ENCODE assay signal across 34 cellular contexts in the genomic region with DNA sequence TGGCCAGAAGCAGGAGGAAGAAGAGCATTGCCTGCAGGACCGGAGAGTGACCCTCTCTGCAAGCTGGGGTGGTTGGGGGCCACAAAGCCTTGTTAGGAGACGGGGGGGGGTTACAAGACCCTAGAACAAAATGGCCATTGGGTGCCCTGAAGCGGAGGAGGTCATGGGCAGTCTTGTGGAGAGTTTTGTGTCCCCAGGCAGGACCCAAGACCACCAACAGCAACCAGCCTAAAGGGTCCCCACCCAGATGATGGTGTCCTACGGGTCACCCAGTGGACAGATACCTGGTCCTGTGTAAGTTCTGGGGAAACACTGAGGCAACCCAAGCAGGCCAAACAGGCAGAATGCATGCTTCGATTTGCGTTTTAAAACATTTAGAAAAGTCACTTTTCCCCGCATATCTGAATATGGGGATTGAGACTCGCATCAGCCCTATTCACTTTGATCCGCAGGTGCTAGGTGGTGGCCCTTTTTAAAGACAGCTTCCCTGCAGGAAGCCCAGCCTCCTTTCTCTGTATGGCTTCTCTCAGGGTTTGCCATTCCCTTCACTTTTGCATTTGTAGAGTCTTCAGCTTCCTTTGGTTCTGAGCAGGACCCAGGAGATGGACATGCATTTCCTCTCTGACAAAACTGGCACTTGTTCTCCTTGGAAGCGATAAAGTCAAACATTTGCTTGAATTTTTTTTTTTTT. TPM values are rescaled to one million over a fixed set of nuclear protein-coding genes. Genes with fewer than 3 reads are reported as not detected.
"Had no signal": no experiment of that assay in that cellular context is flagged by ENCODE, and none has a peak within 500 bp of the region (broad histone marks: within the 10 kb centered on the region; RNA-seq: fewer than 3 reads in every experiment).

No MANE protein-coding gene starts in this region.

- H3K27me3 ChIP-seq: ascending aorta, breast epithelium, cardiac muscle cell, gastrocnemius medialis had no signal

- H3K27me3 Mint-ChIP-seq: brain had no signal

- H3K4me1 ChIP-seq: breast epithelium, foreskin keratinocyte, gastrocnemius medialis had no signal

- H3K4me3 Mint-ChIP-seq: activated CD4-positive, alpha-beta memory T cell treated with anti-CD3 and anti-CD28 coated beads for 36 hours; activated CD8-positive, alpha-beta memory T cell treated with anti-CD3 and anti-CD28 coated beads, Interleukin-2, amount 10 ng/mL, durations not matched to agents 7 days and 5 days; activated CD8-positive, alpha-beta T cell treated with anti-CD3 and anti-CD28 coated beads, Interleukin-2, amount 10 ng/mL, durations not matched to agents 7 days and 5 days; activated naive CD4-positive, alpha-beta T cell treated with anti-CD3 and anti-CD28 coated beads for 36 hours; activated naive CD4-positive, alpha-beta T cell treated with anti-CD3 and anti-CD28 coated beads, Interleukin-2, amount 50 U/mL, for 24 hours; activated naive CD8-positive, alpha-beta T cell treated with anti-CD3 and anti-CD28 coated beads for 36 hours; activated T-cell treated with anti-CD3 and anti-CD28 coated beads, Interleukin-2, amount 50 U/mL, for 4 hours; activated T-helper 17 cell treated with anti-CD3 and anti-CD28 coated beads, Interleukin-2, amount 50 U/mL, for 72 hours; brain; effector memory CD8-positive, alpha-beta T cell; T-helper 17 cell; T-helper 2 cell treated with Interferon-gamma antibody and Interleukin-4, amounts not matched to agents 5 μg/mL and 100 μg/mL, for 36 hours had no signal

- H3K4me1 Mint-ChIP-seq: activated T-helper 17 cell treated with anti-CD3 and anti-CD28 coated beads, Interleukin-2, amount 50 U/mL, for 72 hours had no signal

- H3K27ac ChIP-seq: ascending aorta, breast epithelium, cardiac muscle cell, esophagus muscularis mucosa, foreskin keratinocyte, gastrocnemius medialis, heart left ventricle had no signal

- H3K36me3 Mint-ChIP-seq: activated CD4-positive, alpha-beta memory T cell treated with anti-CD3 and anti-CD28 coated beads for 36 hours; activated CD8-positive, alpha-beta memory T cell treated with anti-CD3 and anti-CD28 coated beads, Interleukin-2, amount 10 ng/mL, durations not matched to agents 7 days and 5 days; activated naive CD4-positive, alpha-beta T cell treated with anti-CD3 and anti-CD28 coated beads, Interleukin-2, amount 50 U/mL, for 24 hours; activated naive CD8-positive, alpha-beta T cell treated with anti-CD3 and anti-CD28 coated beads for 36 hours had no signal

- DNase-seq: activated CD4-positive, alpha-beta memory T cell treated with anti-CD3 and anti-CD28 coated beads for 36 hours; activated CD4-positive, alpha-beta T cell treated with anti-CD3 and anti-CD28 coated beads for 1 hour; activated CD4-positive, alpha-beta T cell treated with anti-CD3 and anti-CD28 coated beads for 48 hours; activated CD8-positive, alpha-beta memory T cell treated with anti-CD3 and anti-CD28 coated beads, Interleukin-2, amount 10 ng/mL, durations not matched to agents 7 days and 5 days; activated CD8-positive, alpha-beta memory T cell treated with anti-CD3 and anti-CD28 coated beads, Interleukin-2, amount 50 U/mL, for 4 hours; activated CD8-positive, alpha-beta T cell treated with anti-CD3 and anti-CD28 coated beads, Interleukin-2, amount 10 ng/mL, durations not matched to agents 7 days and 5 days; activated effector memory CD4-positive, alpha-beta T cell treated with Interleukin-2 at 50 U/mL for 16 hours; activated gamma-delta T cell treated with Interleukin-2 at 50 U/mL for 16 hours; activated naive CD4-positive, alpha-beta T cell treated with anti-CD3 and anti-CD28 coated beads for 36 hours; activated naive CD8-positive, alpha-beta T cell treated with anti-CD3 and anti-CD28 coated beads for 36 hours; activated T-cell treated with anti-CD3 and anti-CD28 coated beads for 4 hours; activated T-cell treated with anti-CD3 and anti-CD28 coated beads, Interleukin-2, amount 50 U/mL, for 4 hours; central memory CD4-positive, alpha-beta T cell; cerebellar nuclear complex; cortex of kidney; dermis blood vessel endothelial cell; effector CD4-positive, alpha-beta T cell; effector memory CD8-positive, alpha-beta T cell; erythroblast; foreskin keratinocyte; gastrocnemius medialis; glutamatergic neuron; heart left ventricle; T-helper 1 cell; T-helper 17 cell; T1000 had no signal

- H3K4me3 ChIP-seq: ascending aorta, breast epithelium, cardiac muscle cell, esophagus muscularis mucosa, gastrocnemius medialis, heart left ventricle had no signal

- H3K27ac Mint-ChIP-seq: activated CD4-positive, alpha-beta memory T cell treated with anti-CD3 and anti-CD28 coated beads for 36 hours; activated CD8-positive, alpha-beta memory T cell treated with anti-CD3 and anti-CD28 coated beads, Interleukin-2, amount 10 ng/mL, durations not matched to agents 7 days and 5 days; activated CD8-positive, alpha-beta T cell treated with anti-CD3 and anti-CD28 coated beads, Interleukin-2, amount 10 ng/mL, durations not matched to agents 7 days and 5 days; activated naive CD4-positive, alpha-beta T cell treated with anti-CD3 and anti-CD28 coated beads for 36 hours; activated naive CD4-positive, alpha-beta T cell treated with anti-CD3 and anti-CD28 coated beads, Interleukin-2, amount 50 U/mL, for 24 hours; activated naive CD8-positive, alpha-beta T cell treated with anti-CD3 and anti-CD28 coated beads for 36 hours; activated T-helper 17 cell treated with anti-CD3 and anti-CD28 coated beads, Interleukin-2, amount 50 U/mL, for 72 hours; effector memory CD8-positive, alpha-beta T cell; T-helper 17 cell; T-helper 2 cell treated with Interferon-gamma antibody and Interleukin-4, amounts not matched to agents 5 μg/mL and 100 μg/mL, for 36 hours had no signal

- H3K36me3 ChIP-seq: ascending aorta, breast epithelium, cardiac muscle cell, esophagus muscularis mucosa, gastrocnemius medialis, heart left ventricle had no signal

- ATAC-seq: activated CD8-positive, alpha-beta memory T cell treated with anti-CD3 and anti-CD28 coated beads, Interleukin-2, amount 10 ng/mL, durations not matched to agents 7 days and 5 days; activated CD8-positive, alpha-beta T cell treated with anti-CD3 and anti-CD28 coated beads, Interleukin-2, amount 10 ng/mL, durations not matched to agents 7 days and 5 days; activated T-cell treated with anti-CD3 and anti-CD28 coated beads, Interleukin-2, amount 50 U/mL, for 4 hours; activated T-helper 17 cell treated with anti-CD3 and anti-CD28 coated beads, Interleukin-2, amount 50 U/mL, for 72 hours; effector memory CD8-positive, alpha-beta T cell; foreskin keratinocyte; gastrocnemius medialis; heart left ventricle; T-helper 17 cell had no signal

- H3K9me3 Mint-ChIP-seq: activated CD4-positive, alpha-beta memory T cell treated with anti-CD3 and anti-CD28 coated beads for 36 hours; activated naive CD4-positive, alpha-beta T cell treated with anti-CD3 and anti-CD28 coated beads for 36 hours; activated naive CD4-positive, alpha-beta T cell treated with anti-CD3 and anti-CD28 coated beads, Interleukin-2, amount 50 U/mL, for 24 hours; activated naive CD8-positive, alpha-beta T cell treated with anti-CD3 and anti-CD28 coated beads for 36 hours; activated T-cell treated with anti-CD3 and anti-CD28 coated beads, Interleukin-2, amount 50 U/mL, for 4 hours; activated T-helper 17 cell treated with anti-CD3 and anti-CD28 coated beads, Interleukin-2, amount 50 U/mL, for 72 hours; brain; effector memory CD8-positive, alpha-beta T cell; T-helper 2 cell treated with Interferon-gamma antibody and Interleukin-4, amounts not matched to agents 5 μg/mL and 100 μg/mL, for 36 hours had no signal

- H3K9me3 ChIP-seq: ascending aorta, breast epithelium, esophagus muscularis mucosa, gastrocnemius medialis, heart left ventricle had no signal

RNA-seq across cellular contexts. Expression of gene GNG4, which starts 21.1 kb away (rescaled TPM):
- total RNA-seq: ascending aorta, gastrocnemius medialis, T-helper 17 cell had no signal
